ENCODE assay signal across 1 cellular context in genomic region chr6:166637001-166637400, GRCh38.
TF ChIP-seq lines count a peak whose summit lies in the region.

No MANE protein-coding gene starts in this region.

TF ChIP-seq in H1, 55 proteins besides CTCF, POLR2A, EP300 and RAD21:
- no peak for TF ChIP-seq ZNF274 (IDR thresholded peaks at IDR 0.05; ENCODE audit: borderline replicate concordance, extremely low read depth, low read length)
- no peak for TF ChIP-seq RFX5 (IDR thresholded peaks at IDR 0.05; ENCODE audit: borderline replicate concordance, low read depth, low read length)
- TF ChIP-seq RXRA (IDR thresholded peaks at IDR 0.05; ENCODE audit: insufficient read depth, low read depth, low read length): no peak
- no peak for TF ChIP-seq KDM4A (IDR thresholded peaks at IDR 0.05; ENCODE audit: low read depth, low read length, severe bottlenecking)
- TF ChIP-seq GTF2F1 (IDR thresholded peaks at IDR 0.05; ENCODE audit: borderline replicate concordance, low read depth, low read length): no peak
